Comparison of ENCODE assay signal across 8 cellular contexts in genomic region chr6:149211046-149211571, GRCh38.
A peak's percentile ranks its signal among the peaks of the same experiment; 100 is the strongest.
DNase-seq lines count a peak whose midpoint lies in the region; ATAC-seq and TF ChIP-seq lines count a peak whose summit lies in the region.

No MANE protein-coding gene starts in this region.

- peak; percentile 41 for ATAC-seq in HG03565 (IDR thresholded peaks at IDR 0.05; ENCODE audit: unreplicated experiment)
- peak; percentile 69 for ATAC-seq in stimulated activated naive CD8-positive, alpha-beta T cell treated with anti-CD3 and anti-CD28 coated beads, Interleukin-15, amount 100 ng/mL, for 72 hours

- H3K4me1 Mint-ChIP-seq in activated naive CD4-positive, alpha-beta T cell treated with anti-CD3 and anti-CD28 coated beads, Interleukin-2, amount 50 U/mL, for 24 hours: peaks cover 20% of the 10 kb centered on the region
- peaks cover 5% of the 10 kb centered on the region for H3K4me1 Mint-ChIP-seq in stimulated activated naive CD8-positive, alpha-beta T cell treated with anti-CD3 and anti-CD28 coated beads, Interleukin-15, amount 100 ng/mL, for 72 hours

- H3K9me3 Mint-ChIP-seq in activated naive CD4-positive, alpha-beta T cell treated with anti-CD3 and anti-CD28 coated beads, Interleukin-2, amount 50 U/mL, for 24 hours: peaks cover 5% of the 10 kb centered on the region
- H3K9me3 Mint-ChIP-seq in stimulated activated naive CD8-positive, alpha-beta T cell treated with anti-CD3 and anti-CD28 coated beads, Interleukin-15, amount 100 ng/mL, for 72 hours: peaks cover 0 to 4% of the 10 kb centered on the region in 2 donors

- intact Hi-C loops in cardiac septum (cut with DNase I): no loop called here
- intact Hi-C loops in posterior cingulate gyrus (cut with DNase I): no loop called here

- H3K36me3 Mint-ChIP-seq in activated naive CD4-positive, alpha-beta T cell treated with anti-CD3 and anti-CD28 coated beads, Interleukin-2, amount 50 U/mL, for 24 hours: peaks cover 4% of the 10 kb centered on the region

- no peak for TF ChIP-seq CTCF in GM20000 (IDR thresholded peaks at IDR 0.05; ENCODE audit: extremely low read depth, missing control alignments)

- no peaks in the 10 kb centered on the region for H3K27me3 Mint-ChIP-seq in activated naive CD4-positive, alpha-beta T cell treated with anti-CD3 and anti-CD28 coated beads, Interleukin-2, amount 50 U/mL, for 24 hours
- H3K27me3 Mint-ChIP-seq in stimulated activated naive CD8-positive, alpha-beta T cell treated with anti-CD3 and anti-CD28 coated beads, Interleukin-15, amount 100 ng/mL, for 72 hours: no peaks in the 10 kb centered on the region

- H3K27ac Mint-ChIP-seq in activated naive CD4-positive, alpha-beta T cell treated with anti-CD3 and anti-CD28 coated beads, Interleukin-2, amount 50 U/mL, for 24 hours: peak overlapping the region; percentile 95
- peak overlapping the region; percentile 92 to 93 for H3K27ac Mint-ChIP-seq in stimulated activated naive CD8-positive, alpha-beta T cell treated with anti-CD3 and anti-CD28 coated beads, Interleukin-15, amount 100 ng/mL, for 72 hours

- peak overlapping the region; percentile 71 for H3K4me3 Mint-ChIP-seq in activated naive CD4-positive, alpha-beta T cell treated with anti-CD3 and anti-CD28 coated beads, Interleukin-2, amount 50 U/mL, for 24 hours
- peak overlapping the region; percentile 62 to 67 for H3K4me3 Mint-ChIP-seq in stimulated activated naive CD8-positive, alpha-beta T cell treated with anti-CD3 and anti-CD28 coated beads, Interleukin-15, amount 100 ng/mL, for 72 hours

- peak; percentile 70 for DNase-seq in COLO829 (ENCODE audit: low spot score)
- DNase-seq in GM20000 (ENCODE audit: low spot score): peak; percentile 45
- peak in 1 of 2 donors; percentile 35 for DNase-seq in stimulated activated naive CD8-positive, alpha-beta T cell treated with anti-CD3 and anti-CD28 coated beads, Interleukin-15, amount 100 ng/mL, for 72 hours
- no peak for DNase-seq in cardiac septum (ENCODE audit: low spot score)
- no peak for DNase-seq in posterior cingulate gyrus
- no peak for DNase-seq in SW480 (ENCODE audit: low spot score)

Comparison
In these comparisons a context has a peak if more than half of its experiments do, and no peak if none do; other contexts are left out.
1. DNase-seq: peak in COLO829 (single experiment) and GM20000 (single experiment); none in cardiac septum (single experiment), posterior cingulate gyrus (0 of 10) and SW480 (single experiment).